9 cellular contexts compared by ENCODE assay signal in the genomic region with DNA sequence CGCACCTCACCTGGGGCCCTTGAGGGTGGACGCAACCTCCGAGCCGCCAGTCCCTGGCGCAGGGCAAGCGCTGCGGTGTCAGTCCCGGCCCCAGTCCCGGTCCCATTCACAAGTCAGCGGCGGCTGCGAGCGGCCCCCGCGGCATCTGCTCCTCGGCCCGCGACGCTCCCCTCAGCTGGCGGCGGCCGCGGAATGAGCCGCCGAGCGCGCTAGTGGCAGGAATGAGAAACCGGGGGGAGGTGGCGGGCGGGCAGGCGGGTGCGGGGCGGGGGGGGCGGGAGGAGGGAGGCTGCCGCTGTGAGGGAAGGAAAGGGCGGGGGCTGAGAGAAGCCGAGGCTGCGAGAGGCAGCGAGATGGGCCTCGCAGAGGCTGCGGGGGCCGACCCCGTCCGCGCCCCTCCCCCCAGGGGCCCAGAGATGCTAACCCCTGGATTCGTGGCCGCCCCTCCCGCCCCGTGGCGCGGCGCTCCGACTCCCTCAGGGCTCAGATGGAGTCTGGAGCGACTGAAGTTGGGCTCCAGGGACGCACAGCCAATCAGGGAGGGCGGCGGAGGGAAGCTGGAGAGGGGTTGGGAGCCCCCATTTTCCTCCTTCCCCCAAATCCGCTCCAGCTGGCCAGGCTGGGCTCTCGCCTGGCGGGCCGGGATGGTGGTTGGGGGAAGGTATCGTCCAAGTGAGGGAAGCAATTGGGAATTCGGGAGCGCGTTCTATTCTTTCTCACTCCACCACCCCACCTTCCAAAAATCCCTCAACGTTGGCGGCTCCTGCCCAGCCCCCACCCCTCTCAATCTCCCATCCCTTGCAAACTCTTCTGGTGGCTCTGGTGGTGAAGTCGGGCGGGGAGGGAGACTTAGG. TPM values are rescaled to one million over a fixed set of nuclear protein-coding genes. Genes with fewer than 3 reads are reported as not detected.
DNase-seq lines count a peak whose midpoint lies in the region; ATAC-seq and TF ChIP-seq lines count a peak whose summit lies in the region.
"Had no signal": no experiment of that assay in that cellular context is flagged by ENCODE, and none has a peak within 500 bp of the region (broad histone marks: within the 10 kb centered on the region; RNA-seq: fewer than 3 reads in every experiment).

A gene with protein sequence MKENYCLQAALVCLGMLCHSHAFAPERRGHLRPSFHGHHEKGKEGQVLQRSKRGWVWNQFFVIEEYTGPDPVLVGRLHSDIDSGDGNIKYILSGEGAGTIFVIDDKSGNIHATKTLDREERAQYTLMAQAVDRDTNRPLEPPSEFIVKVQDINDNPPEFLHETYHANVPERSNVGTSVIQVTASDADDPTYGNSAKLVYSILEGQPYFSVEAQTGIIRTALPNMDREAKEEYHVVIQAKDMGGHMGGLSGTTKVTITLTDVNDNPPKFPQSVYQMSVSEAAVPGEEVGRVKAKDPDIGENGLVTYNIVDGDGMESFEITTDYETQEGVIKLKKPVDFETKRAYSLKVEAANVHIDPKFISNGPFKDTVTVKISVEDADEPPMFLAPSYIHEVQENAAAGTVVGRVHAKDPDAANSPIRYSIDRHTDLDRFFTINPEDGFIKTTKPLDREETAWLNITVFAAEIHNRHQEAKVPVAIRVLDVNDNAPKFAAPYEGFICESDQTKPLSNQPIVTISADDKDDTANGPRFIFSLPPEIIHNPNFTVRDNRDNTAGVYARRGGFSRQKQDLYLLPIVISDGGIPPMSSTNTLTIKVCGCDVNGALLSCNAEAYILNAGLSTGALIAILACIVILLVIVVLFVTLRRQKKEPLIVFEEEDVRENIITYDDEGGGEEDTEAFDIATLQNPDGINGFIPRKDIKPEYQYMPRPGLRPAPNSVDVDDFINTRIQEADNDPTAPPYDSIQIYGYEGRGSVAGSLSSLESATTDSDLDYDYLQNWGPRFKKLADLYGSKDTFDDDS (minus strand): TSS at position 194 of the 854 bp plus-strand sequence. CDS start 117,194 bp downstream, outside the sequence.

- H3K27ac ChIP-seq in right atrium auricular region, result peak within 1 kb of the TSS; percentile 78 to 79
- H3K27ac ChIP-seq in psoas muscle, result peak within 1 kb of the TSS; percentile 50

- peak within 1 kb of the TSS; percentile 50 to 69 for H3K4me3 ChIP-seq in right atrium auricular region
- peak within 1 kb of the TSS; percentile 71 for H3K4me3 ChIP-seq in psoas muscle

- H3K36me3 ChIP-seq in right atrium auricular region (no peaks in the 10 kb centered on the region), psoas muscle (ENCODE audit: insufficient read depth in 1 of 2, low read depth in 1 of 2) (no peaks in the 10 kb centered on the region)

- 0 to 1% (median 0%) methylated on average over 63 to 69 of the region's 69 CpGs for WGBS in psoas muscle, 3 donors

- no peaks in the 10 kb centered on the region for H3K9me3 Mint-ChIP-seq in stimulated activated naive CD8-positive, alpha-beta T cell treated with anti-CD3 and anti-CD28 coated beads, Interleukin-15, amount 100 ng/mL, for 72 hours
- no peaks in the 10 kb centered on the region for H3K9me3 Mint-ChIP-seq in T-helper 2 cell treated with Interferon-gamma antibody and Interleukin-4, amounts not matched to agents 5 μg/mL and 100 μg/mL, for 36 hours

- intact Hi-C loops in psoas muscle (cut with DNase I), result loop anchor here (5.0 kb wide), 2 partner anchors 50 to 55 kb away; no protein-coding TSS in a partner anchor

- H3K4me1 ChIP-seq in right atrium auricular region (peaks cover 0 to 16% of the 10 kb centered on the region in 2 donors), psoas muscle (peaks cover 15% of the 10 kb centered on the region)

- H3K4me1 Mint-ChIP-seq in stimulated activated naive CD8-positive, alpha-beta T cell treated with anti-CD3 and anti-CD28 coated beads, Interleukin-15, amount 100 ng/mL, for 72 hours, result no peaks in the 10 kb centered on the region
- no peaks in the 10 kb centered on the region for H3K4me1 Mint-ChIP-seq in T-helper 2 cell treated with Interferon-gamma antibody and Interleukin-4, amounts not matched to agents 5 μg/mL and 100 μg/mL, for 36 hours (ENCODE audit: low read depth)

- TF ChIP-seq CTCF in right atrium auricular region (IDR thresholded peaks at IDR 0.05), result peak in 1 of 2 donors; percentile 64
- TF ChIP-seq CTCF in psoas muscle (IDR thresholded peaks at IDR 0.05), result peak; percentile 31

- H3K4me3 Mint-ChIP-seq in stimulated activated naive CD8-positive, alpha-beta T cell treated with anti-CD3 and anti-CD28 coated beads, Interleukin-15, amount 100 ng/mL, for 72 hours, result no peak within 1 kb of the TSS
- H3K4me3 Mint-ChIP-seq in T-helper 2 cell treated with Interferon-gamma antibody and Interleukin-4, amounts not matched to agents 5 μg/mL and 100 μg/mL, for 36 hours, result no peak within 1 kb of the TSS

- ATAC-seq in psoas muscle (peak; percentile 33 to 76 (median 60)), HG03520 (IDR thresholded peaks at IDR 0.05; ENCODE audit: unreplicated experiment) (no peak)
- no peak for ATAC-seq in stimulated activated naive CD8-positive, alpha-beta T cell treated with anti-CD3 and anti-CD28 coated beads, Interleukin-15, amount 100 ng/mL, for 72 hours
- ATAC-seq: HCT116 had no signal

- H3K9me3 ChIP-seq in right atrium auricular region (no peaks in the 10 kb centered on the region), psoas muscle (no peaks in the 10 kb centered on the region)

- DNase-seq in EH (ENCODE audit: low read depth), result peak; percentile 95
- DNase-seq in amniotic stem cell (lab: John Stamatoyannopoulos, UW), result peak; percentile 74
- DNase-seq in right atrium auricular region (ENCODE audit: low spot score), result no peak
- peak; percentile 56 to 71 for DNase-seq in psoas muscle
- DNase-seq in NK-92 treated with Interleukin-12 subunit alpha and Interleukin-12 subunit beta, amount 100 ng/mL, for 24 hours (lab: John Stamatoyannopoulos, UW), result no peak
- DNase-seq in stimulated activated naive CD8-positive, alpha-beta T cell treated with anti-CD3 and anti-CD28 coated beads, Interleukin-15, amount 100 ng/mL, for 72 hours, result no peak
- DNase-seq in T-helper 2 cell treated with Interferon-gamma antibody and Interleukin-4, amounts not matched to agents 5 μg/mL and 100 μg/mL, for 36 hours (ENCODE audit: low spot score), result no peak

- H3K27ac Mint-ChIP-seq in stimulated activated naive CD8-positive, alpha-beta T cell treated with anti-CD3 and anti-CD28 coated beads, Interleukin-15, amount 100 ng/mL, for 72 hours, result no peak within 1 kb of the TSS
- H3K27ac Mint-ChIP-seq in T-helper 2 cell treated with Interferon-gamma antibody and Interleukin-4, amounts not matched to agents 5 μg/mL and 100 μg/mL, for 36 hours, result no peak within 1 kb of the TSS

- no peaks in the 10 kb centered on the region for H3K27me3 ChIP-seq in right atrium auricular region
- peaks cover 3 to 38% (median 9%) of the 10 kb centered on the region in 3 donors for H3K27me3 ChIP-seq in psoas muscle (ENCODE audit: insufficient read depth in 3 of 3, low read length in 2 of 3)

- peaks cover 55% of the 10 kb centered on the region for H3K27me3 Mint-ChIP-seq in stimulated activated naive CD8-positive, alpha-beta T cell treated with anti-CD3 and anti-CD28 coated beads, Interleukin-15, amount 100 ng/mL, for 72 hours
- peaks cover 38% of the 10 kb centered on the region for H3K27me3 Mint-ChIP-seq in T-helper 2 cell treated with Interferon-gamma antibody and Interleukin-4, amounts not matched to agents 5 μg/mL and 100 μg/mL, for 36 hours (ENCODE audit: low read depth)

- H3K36me3 Mint-ChIP-seq in T-helper 2 cell treated with Interferon-gamma antibody and Interleukin-4, amounts not matched to agents 5 μg/mL and 100 μg/mL, for 36 hours (ENCODE audit: low read depth), result no peaks in the 10 kb centered on the region

RNA-seq across cellular contexts. Expression of the gene that starts here (rescaled TPM):
- total RNA-seq in right atrium auricular region (10 to 100 TPM; 51.6 to 59.1 TPM), psoas muscle (10 to 100 TPM in 2 of 4 donors, 1 to 10 TPM in 2; 3.2 to 16.8 (median 7.8) TPM)
- under 1 TPM; 0.33 to 0.71 (median 0.62) TPM for polyA plus RNA-seq in psoas muscle

Comparison
In these comparisons a context has a peak if more than half of its experiments do, and no peak if none do; other contexts are left out.
1. DNase-seq: peak in EH (single experiment), amniotic stem cell (single experiment) and psoas muscle (2 of 2); none in right atrium auricular region (single experiment), NK-92 treated with Interleukin-12 subunit alpha and Interleukin-12 subunit beta, amount 100 ng/mL, for 24 hours (single experiment), stimulated activated naive CD8-positive, alpha-beta T cell treated with anti-CD3 and anti-CD28 coated beads, Interleukin-15, amount 100 ng/mL, for 72 hours (0 of 2) and T-helper 2 cell treated with Interferon-gamma antibody and Interleukin-4, amounts not matched to agents 5 μg/mL and 100 μg/mL, for 36 hours (single experiment).
2. ATAC-seq: peak in psoas muscle (4 of 4); none in stimulated activated naive CD8-positive, alpha-beta T cell treated with anti-CD3 and anti-CD28 coated beads, Interleukin-15, amount 100 ng/mL, for 72 hours (single experiment) and HG03520 (single experiment).